Comparison of ENCODE assay signal across 29 cellular contexts in genomic region chr20:52459150-52459549, GRCh38.
"Had no signal": no experiment of that assay in that cellular context is flagged by ENCODE, and none has a peak within 500 bp of the region (broad histone marks: within the 10 kb centered on the region; RNA-seq: fewer than 3 reads in every experiment).

No MANE protein-coding gene starts in this region.

- H3K4me1 Mint-ChIP-seq: stimulated activated effector memory CD8-positive, alpha-beta T cell treated with anti-CD3 and anti-CD28 coated beads, Interleukin-12 subunit alpha, Interleukin-12 subunit beta, amount 100 ng/mL, for 72 hours; stimulated activated memory B cell treated with anti-CD40 and anti-IgM and Interleukin-4, amounts not matched to agents 10 μg/mL and 1 μg/mL and 100 μg/mL, for 72 hours; stimulated activated naive B cell treated with anti-CD40 and anti-IgM and Interleukin-4, amounts not matched to agents 10 μg/mL and 1 μg/mL and 100 μg/mL, for 72 hours; stimulated activated naive CD8-positive, alpha-beta T cell treated with anti-CD3 and anti-CD28 coated beads, Interleukin-15, amount 100 ng/mL, for 72 hours had no signal

- H3K4me1 ChIP-seq: stomach, suprapubic skin, testis, thyroid gland, tibial artery, tibial nerve, transverse colon, upper lobe of left lung, upper lobe of right lung, uterus, vagina had no signal

- H3K9me3 Mint-ChIP-seq: stimulated activated effector memory CD8-positive, alpha-beta T cell treated with anti-CD3 and anti-CD28 coated beads, Interleukin-12 subunit alpha, Interleukin-12 subunit beta, amount 100 ng/mL, for 72 hours; type B pancreatic cell had no signal

- H3K27ac Mint-ChIP-seq: stimulated activated effector memory CD8-positive, alpha-beta T cell treated with anti-CD3 and anti-CD28 coated beads, Interleukin-12 subunit alpha, Interleukin-12 subunit beta, amount 100 ng/mL, for 72 hours; stimulated activated memory B cell treated with anti-CD40 and anti-IgM and Interleukin-4, amounts not matched to agents 10 μg/mL and 1 μg/mL and 100 μg/mL, for 72 hours; stimulated activated naive B cell treated with anti-CD40 and anti-IgM and Interleukin-4, amounts not matched to agents 10 μg/mL and 1 μg/mL and 100 μg/mL, for 72 hours; stimulated activated naive CD8-positive, alpha-beta T cell treated with anti-CD3 and anti-CD28 coated beads, Interleukin-15, amount 100 ng/mL, for 72 hours; stimulated activated naive CD8-positive, alpha-beta T cell treated with anti-CD3 and anti-CD28 coated beads, Interleukin-15, Interleukin-2, amounts not matched to agents 100 ng/mL and 50 ng/mL, for 24 hours; type B pancreatic cell had no signal

- FAIRE-seq: urothelium cell line had no signal

- H3K27me3 Mint-ChIP-seq: stimulated activated naive B cell treated with anti-CD40 and anti-IgM and Interleukin-4, amounts not matched to agents 10 μg/mL and 1 μg/mL and 100 μg/mL, for 72 hours; stimulated activated naive CD8-positive, alpha-beta T cell treated with anti-CD3 and anti-CD28 coated beads, Interleukin-15, amount 100 ng/mL, for 72 hours; stimulated activated naive CD8-positive, alpha-beta T cell treated with anti-CD3 and anti-CD28 coated beads, Interleukin-15, Interleukin-2, amounts not matched to agents 100 ng/mL and 50 ng/mL, for 24 hours had no signal

- DNase-seq: stimulated activated CD4-positive, alpha-beta T cell treated with anti-CD3 and anti-CD28 coated beads, Interleukin-2, amount 100 ng/mL, for 48 hours; stimulated activated CD4-positive, alpha-beta T cell treated with anti-CD3 and anti-CD28 coated beads, Interleukin-4, amount 100 ng/mL, for 1 hour; stimulated activated CD4-positive, alpha-beta T cell treated with anti-CD3 and anti-CD28 coated beads, Interleukin-4, amount 100 ng/mL, for 24 hours; stimulated activated CD4-positive, alpha-beta T cell treated with anti-CD3 and anti-CD28 coated beads, Interleukin-4, amount 100 ng/mL, for 4 hours; stimulated activated CD8-positive, alpha-beta memory T cell treated with anti-CD3 and anti-CD28 coated beads, Interleukin-4, amount 100 ng/mL, for 48 hours; stimulated activated naive B cell treated with anti-CD40 and anti-IgM and Interleukin-4, amounts not matched to agents 10 μg/mL and 1 μg/mL and 100 μg/mL, for 72 hours; stimulated activated naive CD4-positive, alpha-beta T cell; stimulated activated naive CD4-positive, alpha-beta T cell treated with Interleukin-2 at 50 U/mL for 16 hours; stimulated activated naive CD8-positive, alpha-beta T cell treated with anti-CD3 and anti-CD28 coated beads, Interleukin-15, amount 100 ng/mL, for 72 hours; stimulated activated naive CD8-positive, alpha-beta T cell treated with anti-CD3 and anti-CD28 coated beads, Interleukin-15, Interleukin-2, amounts not matched to agents 100 U/mL and 50 U/mL, for 24 hours; stomach; substantia nigra; testis; thyroid gland; tibial artery; transverse colon; trophoblast cell; upper lobe of left lung; upper lobe of right lung; uterus had no signal

- H3K9me3 ChIP-seq: suprapubic skin, testis, thoracic aorta, thyroid gland, tibial artery, transverse colon, upper lobe of left lung, upper lobe of right lung, uterus, vagina had no signal

- H3K36me3 ChIP-seq: stomach, suprapubic skin, thoracic aorta, thyroid gland, tibial artery, tibial nerve, transverse colon, upper lobe of left lung, upper lobe of right lung, uterus, vagina had no signal

- H3K27me3 ChIP-seq: stomach, testis, thyroid gland, tibial artery, tibial nerve, upper lobe of left lung, upper lobe of right lung, uterus, vagina had no signal

- H3K4me3 ChIP-seq: stomach, suprapubic skin, testis, thoracic aorta, thyroid gland, tibial artery, tibial nerve, transverse colon, upper lobe of left lung, upper lobe of right lung, uterus, vagina had no signal

- H3K4me3 Mint-ChIP-seq: stimulated activated effector memory CD8-positive, alpha-beta T cell treated with anti-CD3 and anti-CD28 coated beads, Interleukin-12 subunit alpha, Interleukin-12 subunit beta, amount 100 ng/mL, for 72 hours; stimulated activated memory B cell treated with anti-CD40 and anti-IgM and Interleukin-4, amounts not matched to agents 10 μg/mL and 1 μg/mL and 100 μg/mL, for 72 hours; stimulated activated naive B cell treated with anti-CD40 and anti-IgM and Interleukin-4, amounts not matched to agents 10 μg/mL and 1 μg/mL and 100 μg/mL, for 72 hours; stimulated activated naive CD8-positive, alpha-beta T cell treated with anti-CD3 and anti-CD28 coated beads, Interleukin-15, amount 100 ng/mL, for 72 hours; stimulated activated naive CD8-positive, alpha-beta T cell treated with anti-CD3 and anti-CD28 coated beads, Interleukin-15, Interleukin-2, amounts not matched to agents 100 ng/mL and 50 ng/mL, for 24 hours; type B pancreatic cell had no signal

- ATAC-seq: stimulated activated effector memory CD8-positive, alpha-beta T cell treated with anti-CD3 and anti-CD28 coated beads, Interleukin-12 subunit alpha, Interleukin-12 subunit beta, amount 100 ng/mL, for 72 hours; stimulated activated memory B cell treated with anti-CD40 and anti-IgM and Interleukin-4, amounts not matched to agents 10 μg/mL and 1 μg/mL and 100 μg/mL, for 72 hours; stimulated activated naive B cell treated with anti-CD40 and anti-IgM and Interleukin-4, amounts not matched to agents 10 μg/mL and 1 μg/mL and 100 μg/mL, for 72 hours; stimulated activated naive CD8-positive, alpha-beta T cell treated with anti-CD3 and anti-CD28 coated beads, Interleukin-15, amount 100 ng/mL, for 72 hours; stimulated activated naive CD8-positive, alpha-beta T cell treated with anti-CD3 and anti-CD28 coated beads, Interleukin-15, Interleukin-2, amounts not matched to agents 100 U/mL and 50 U/mL, for 24 hours; upper lobe of right lung had no signal

- H3K27ac ChIP-seq: stomach, suprapubic skin, testis, thoracic aorta, thyroid gland, tibial artery, tibial nerve, transverse colon, upper lobe of left lung, upper lobe of right lung, uterus, vagina had no signal

- H3K36me3 Mint-ChIP-seq: stimulated activated effector memory CD8-positive, alpha-beta T cell treated with anti-CD3 and anti-CD28 coated beads, Interleukin-12 subunit alpha, Interleukin-12 subunit beta, amount 100 ng/mL, for 72 hours; stimulated activated memory B cell treated with anti-CD40 and anti-IgM and Interleukin-4, amounts not matched to agents 10 μg/mL and 1 μg/mL and 100 μg/mL, for 72 hours; stimulated activated naive B cell treated with anti-CD40 and anti-IgM and Interleukin-4, amounts not matched to agents 10 μg/mL and 1 μg/mL and 100 μg/mL, for 72 hours; type B pancreatic cell had no signal
